1 cellular context compared by ENCODE assay signal in genomic region chr19:17097593-17098126, GRCh38.
A peak's percentile ranks its signal among the peaks of the same experiment; 100 is the strongest.
TF ChIP-seq lines count a peak whose summit lies in the region.

No MANE protein-coding gene starts in this region.

TF ChIP-seq in K562, 482 proteins besides CTCF, POLR2A, EP300 and RAD21 (continued from another document and continues in another):
- no peak for TF ChIP-seq SFPQ (IDR thresholded peaks at IDR 0.05; ENCODE audit: low read depth, low read length)
- TF ChIP-seq BDP1 (IDR thresholded peaks at IDR 0.05; ENCODE audit: insufficient read depth, insufficient read length): no peak
- TF ChIP-seq ZBED1 (IDR thresholded peaks at IDR 0.05): no peak
- no peak for TF ChIP-seq ZNF263 (CRISPR knock-in tag; IDR thresholded peaks at IDR 0.05; ENCODE audit: borderline replicate concordance)
- TF ChIP-seq C11orf30 (IDR thresholded peaks at IDR 0.05; ENCODE audit: low read depth): peak; percentile 97
- no peak for TF ChIP-seq ZNF551 (CRISPR knock-in tag; IDR thresholded peaks at IDR 0.05)
- no peak for TF ChIP-seq ZNF586 (CRISPR knock-in tag; conservative IDR thresholded peaks at IDR 0.05)
- TF ChIP-seq NR1H2 (CRISPR knock-in tag; IDR thresholded peaks at IDR 0.05): no peak
- TF ChIP-seq ZBTB1 (CRISPR knock-in tag; IDR thresholded peaks at IDR 0.05; ENCODE audit: borderline replicate concordance, low read depth): no peak
- TF ChIP-seq BRD9 (IDR thresholded peaks at IDR 0.05; ENCODE audit: low read depth, partially characterized antibody): no peak
- no peak for TF ChIP-seq TEAD1 (CRISPR knock-in tag; IDR thresholded peaks at IDR 0.05)
- TF ChIP-seq TARDBP (IDR thresholded peaks at IDR 0.05): no peak
- no peak for TF ChIP-seq SRSF9 (IDR thresholded peaks at IDR 0.05; ENCODE audit: borderline replicate concordance, low read depth, low read length)
- TF ChIP-seq ZNF212 (CRISPR knock-in tag; IDR thresholded peaks at IDR 0.05): no peak
- TF ChIP-seq TAL1 (IDR thresholded peaks at IDR 0.05): no peak
- TF ChIP-seq, protein P1, sequence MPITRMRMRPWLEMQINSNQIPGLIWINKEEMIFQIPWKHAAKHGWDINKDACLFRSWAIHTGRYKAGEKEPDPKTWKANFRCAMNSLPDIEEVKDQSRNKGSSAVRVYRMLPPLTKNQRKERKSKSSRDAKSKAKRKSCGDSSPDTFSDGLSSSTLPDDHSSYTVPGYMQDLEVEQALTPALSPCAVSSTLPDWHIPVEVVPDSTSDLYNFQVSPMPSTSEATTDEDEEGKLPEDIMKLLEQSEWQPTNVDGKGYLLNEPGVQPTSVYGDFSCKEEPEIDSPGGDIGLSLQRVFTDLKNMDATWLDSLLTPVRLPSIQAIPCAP (CRISPR knock-in tag; IDR thresholded peaks at IDR 0.05; ENCODE audit: borderline replicate concordance): no peak
- TF ChIP-seq HNRNPK (IDR thresholded peaks at IDR 0.05; ENCODE audit: low read depth, low read length, poor library complexity, severe bottlenecking): no peak
- TF ChIP-seq E2F8 (IDR thresholded peaks at IDR 0.05; ENCODE audit: low read depth, partially characterized antibody): no peak
- TF ChIP-seq CAMTA2 (CRISPR knock-in tag; conservative IDR thresholded peaks at IDR 0.05): no peak
- no peak for TF ChIP-seq NUFIP1 (IDR thresholded peaks at IDR 0.05; ENCODE audit: partially characterized antibody)
- peak; percentile 65 for TF ChIP-seq RBM25 (IDR thresholded peaks at IDR 0.05; ENCODE audit: low read depth, low read length, severe bottlenecking)
- TF ChIP-seq BCLAF1 (IDR thresholded peaks at IDR 0.05; ENCODE audit: borderline replicate concordance in 1 of 2, control insufficient read depth in 1 of 2, low read depth in 2 of 2, low read length in 1 of 2): no peak
- TF ChIP-seq SMARCC2 (IDR thresholded peaks at IDR 0.05; ENCODE audit: low read depth): no peak
- TF ChIP-seq ZNF717 (CRISPR knock-in tag; IDR thresholded peaks at IDR 0.05): no peak
- TF ChIP-seq MEF2A (IDR thresholded peaks at IDR 0.05; ENCODE audit: control insufficient read depth, low read depth, low read length): no peak
- no peak for TF ChIP-seq ZNF133 (CRISPR knock-in tag; IDR thresholded peaks at IDR 0.05)
- TF ChIP-seq, protein P2, sequence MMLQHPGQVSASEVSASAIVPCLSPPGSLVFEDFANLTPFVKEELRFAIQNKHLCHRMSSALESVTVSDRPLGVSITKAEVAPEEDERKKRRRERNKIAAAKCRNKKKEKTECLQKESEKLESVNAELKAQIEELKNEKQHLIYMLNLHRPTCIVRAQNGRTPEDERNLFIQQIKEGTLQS (IDR thresholded peaks at IDR 0.05): peak; percentile 79
- TF ChIP-seq, protein P2 (CRISPR knock-in tag; conservative IDR thresholded peaks at IDR 0.05): no peak
- TF ChIP-seq CBX5 (IDR thresholded peaks at IDR 0.05; ENCODE audit: borderline replicate concordance, low read depth): no peak
- TF ChIP-seq, protein P3, sequence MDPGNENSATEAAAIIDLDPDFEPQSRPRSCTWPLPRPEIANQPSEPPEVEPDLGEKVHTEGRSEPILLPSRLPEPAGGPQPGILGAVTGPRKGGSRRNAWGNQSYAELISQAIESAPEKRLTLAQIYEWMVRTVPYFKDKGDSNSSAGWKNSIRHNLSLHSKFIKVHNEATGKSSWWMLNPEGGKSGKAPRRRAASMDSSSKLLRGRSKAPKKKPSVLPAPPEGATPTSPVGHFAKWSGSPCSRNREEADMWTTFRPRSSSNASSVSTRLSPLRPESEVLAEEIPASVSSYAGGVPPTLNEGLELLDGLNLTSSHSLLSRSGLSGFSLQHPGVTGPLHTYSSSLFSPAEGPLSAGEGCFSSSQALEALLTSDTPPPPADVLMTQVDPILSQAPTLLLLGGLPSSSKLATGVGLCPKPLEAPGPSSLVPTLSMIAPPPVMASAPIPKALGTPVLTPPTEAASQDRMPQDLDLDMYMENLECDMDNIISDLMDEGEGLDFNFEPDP (CRISPR knock-in tag; IDR thresholded peaks at IDR 0.05): no peak
- 0 out of 2 replicates have a peak, but pooled peaks have one; percentile 19 for TF ChIP-seq NBN (IDR thresholded peaks at IDR 0.05; ENCODE audit: low read depth)
- 0 out of 2 replicates have a peak, but pooled peaks have one; percentile 27 for TF ChIP-seq GATAD2A (IDR thresholded peaks at IDR 0.05)
- no peak for TF ChIP-seq POLR2B (IDR thresholded peaks at IDR 0.05; ENCODE audit: low read depth, partially characterized antibody)
- TF ChIP-seq ZNF780A (CRISPR knock-in tag; IDR thresholded peaks at IDR 0.05): no peak
- no peak for TF ChIP-seq MYBL2 (IDR thresholded peaks at IDR 0.05; ENCODE audit: low read depth)
- TF ChIP-seq MYBL2 (CRISPR knock-in tag; IDR thresholded peaks at IDR 0.05; ENCODE audit: borderline replicate concordance): no peak
- TF ChIP-seq HEY1 (CRISPR knock-in tag; IDR thresholded peaks at IDR 0.05; ENCODE audit: borderline replicate concordance): no peak
- TF ChIP-seq NR2C1 (IDR thresholded peaks at IDR 0.05): peak; percentile 89
- peak; percentile 91 for TF ChIP-seq NR2C1 (tag; IDR thresholded peaks at IDR 0.05)
- TF ChIP-seq GTF3C2 (IDR thresholded peaks at IDR 0.05; ENCODE audit: borderline replicate concordance, extremely low read depth, insufficient read length): no peak
- TF ChIP-seq NFYB (IDR thresholded peaks at IDR 0.05; ENCODE audit: extremely low read depth, insufficient read length): no peak
- no peak for TF ChIP-seq DACH1 (IDR thresholded peaks at IDR 0.05; ENCODE audit: partially characterized antibody)
- no peak for TF ChIP-seq CHCHD3 (CRISPR knock-in tag; IDR thresholded peaks at IDR 0.05)
- no peak for TF ChIP-seq POLR2AphosphoS5 (IDR thresholded peaks at IDR 0.05; ENCODE audit: control insufficient read depth, insufficient read depth, low read depth, low read length)
- no peak for TF ChIP-seq ZFPM2 (CRISPR knock-in tag; IDR thresholded peaks at IDR 0.05)
- TF ChIP-seq, protein P4, sequence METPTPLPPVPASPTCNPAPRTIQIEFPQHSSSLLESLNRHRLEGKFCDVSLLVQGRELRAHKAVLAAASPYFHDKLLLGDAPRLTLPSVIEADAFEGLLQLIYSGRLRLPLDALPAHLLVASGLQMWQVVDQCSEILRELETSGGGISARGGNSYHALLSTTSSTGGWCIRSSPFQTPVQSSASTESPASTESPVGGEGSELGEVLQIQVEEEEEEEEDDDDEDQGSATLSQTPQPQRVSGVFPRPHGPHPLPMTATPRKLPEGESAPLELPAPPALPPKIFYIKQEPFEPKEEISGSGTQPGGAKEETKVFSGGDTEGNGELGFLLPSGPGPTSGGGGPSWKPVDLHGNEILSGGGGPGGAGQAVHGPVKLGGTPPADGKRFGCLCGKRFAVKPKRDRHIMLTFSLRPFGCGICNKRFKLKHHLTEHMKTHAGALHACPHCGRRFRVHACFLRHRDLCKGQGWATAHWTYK (CRISPR knock-in tag; IDR thresholded peaks at IDR 0.05): 0 out of 2 replicates have a peak, but pooled peaks have one; percentile 45
- TF ChIP-seq ZNF766 (CRISPR knock-in tag; conservative IDR thresholded peaks at IDR 0.05): no peak
- no peak for TF ChIP-seq PHF8 (IDR thresholded peaks at IDR 0.05; ENCODE audit: borderline replicate concordance, low read length)
- TF ChIP-seq ZNF740 (CRISPR knock-in tag; IDR thresholded peaks at IDR 0.05): no peak
- no peak for TF ChIP-seq ZNF740 (tag; IDR thresholded peaks at IDR 0.05)
- TF ChIP-seq E2F3 (CRISPR knock-in tag; IDR thresholded peaks at IDR 0.05): no peak
- no peak for TF ChIP-seq ATF6 (CRISPR knock-in tag; IDR thresholded peaks at IDR 0.05)
